Comparison of ENCODE assay signal across 16 cellular contexts in the genomic region with DNA sequence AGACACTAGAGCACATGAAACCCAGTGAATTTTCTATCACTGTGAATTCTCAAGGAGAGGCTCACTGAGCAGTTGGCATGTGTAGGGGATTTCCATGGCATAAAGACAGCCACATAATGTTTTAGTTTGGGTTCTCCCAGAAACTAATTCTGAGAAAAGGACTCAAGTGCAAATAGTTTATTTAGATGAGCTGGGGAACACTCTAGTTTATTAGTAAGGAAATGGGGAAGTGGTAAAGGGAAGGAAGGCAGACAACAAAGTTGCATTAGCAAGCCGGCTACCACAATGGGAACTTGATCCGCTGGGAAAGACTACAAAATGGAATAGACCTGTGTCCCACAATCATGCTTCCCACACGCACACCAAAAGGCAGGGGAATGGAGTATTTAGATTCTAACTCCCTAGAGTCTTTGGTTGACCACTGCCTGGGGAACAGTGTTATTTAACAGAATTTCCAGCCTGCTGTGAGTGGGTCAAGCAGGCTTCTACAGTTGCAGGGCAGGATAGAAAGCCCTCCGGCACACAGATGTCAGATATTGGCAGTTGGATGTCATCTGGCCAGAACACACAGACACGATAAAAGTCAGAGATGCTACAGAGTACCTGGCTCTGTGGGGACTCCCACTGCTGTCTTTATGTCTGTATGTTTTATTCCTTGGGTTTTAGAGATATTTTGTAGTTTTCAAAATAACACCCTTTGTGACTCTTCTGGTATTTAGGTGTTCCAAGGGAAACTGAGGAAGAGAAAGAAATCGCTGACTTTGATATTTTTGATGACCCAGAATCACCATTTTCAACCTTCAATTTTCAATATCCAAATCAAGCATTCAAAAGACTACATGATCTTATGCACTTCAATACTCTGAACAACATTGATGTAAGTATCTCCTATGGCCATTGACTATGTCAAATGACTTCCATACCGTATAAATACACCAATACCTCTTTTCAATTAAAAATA.
DNase-seq lines count a peak whose midpoint lies in the region; ATAC-seq and TF ChIP-seq lines count a peak whose summit lies in the region.
"Had no signal": no experiment of that assay in that cellular context is flagged by ENCODE, and none has a peak within 500 bp of the region (broad histone marks: within the 10 kb centered on the region; RNA-seq: fewer than 3 reads in every experiment).

No MANE protein-coding gene starts in this region.

- no peak overlapping the region for H3K27ac ChIP-seq in brain microvascular endothelial cell
- H3K27ac ChIP-seq: tibial artery had no signal

- peak; percentile 33 for DNase-seq in Ammon's horn (ENCODE audit: low spot score)
- peak; percentile 33 for DNase-seq in SKM-1 (lab: John Stamatoyannopoulos, UW; ENCODE audit: unreplicated experiment)
- peak; percentile 14 for DNase-seq in kidney tubule cell (ENCODE audit: low spot score)
- DNase-seq in brain microvascular endothelial cell = no peak
- no peak for DNase-seq in GM13977 (ENCODE audit: low spot score)
- DNase-seq in NCI-H1930 (lab: John Stamatoyannopoulos, UW) = no peak
- DNase-seq: activated CD4-positive, alpha-beta T cell treated with anti-CD3 and anti-CD28 coated beads, Interleukin-2, amount 10 ng/mL, durations not matched to agents 24 days and 14 days; anterior cingulate cortex; Caco-2; foreskin melanocyte; posterior cingulate gyrus; stimulated activated CD4-positive, alpha-beta T cell treated with anti-CD3 and anti-CD28 coated beads, Interleukin-15, amount 100 ng/mL, for 24 hours; T-cell; tibial artery had no signal

- H3K4me3 ChIP-seq in brain microvascular endothelial cell (ENCODE audit: low read depth, low read length) = no peak overlapping the region
- H3K4me3 ChIP-seq: tibial artery had no signal

- in situ Hi-C loops in brain microvascular endothelial cell (cut with HindIII; ENCODE audit: low pct_ligation_motif_present, low sequenced_read_pairs) (loop anchor here (25.0 kb wide), 2 partner anchors 367 to 492 kb away; no protein-coding TSS in a partner anchor), GM13977 (cut with MboI; ENCODE audit: low pct_unique_long_range_greater_than_20kb, low sequenced_read_pairs, unreplicated experiment) (loop anchor here (25.0 kb wide), 1 partner anchor 492 kb away; no protein-coding TSS in a partner anchor)

- H3K27me3 ChIP-seq in brain microvascular endothelial cell (replicated peaks) = no peaks in the 10 kb centered on the region
- H3K27me3 ChIP-seq: tibial artery had no signal

- H3K36me3 ChIP-seq in brain microvascular endothelial cell (replicated peaks) = no peaks in the 10 kb centered on the region
- H3K36me3 ChIP-seq: tibial artery had no signal

- peak; percentile 53 for ATAC-seq in HG02642 (IDR thresholded peaks at IDR 0.05; ENCODE audit: poor library complexity, unreplicated experiment)
- no peak for ATAC-seq in HG03442 (IDR thresholded peaks at IDR 0.05; ENCODE audit: unreplicated experiment)
- ATAC-seq: T-cell had no signal

- TF ChIP-seq CTCF in brain microvascular endothelial cell (IDR thresholded peaks at IDR 0.05; ENCODE audit: low read depth, low read length, missing control alignments) (no peak), GM13977 (IDR thresholded peaks at IDR 0.05; ENCODE audit: extremely low read depth, insufficient read depth, missing control alignments) (no peak)

Comparison
In these comparisons a context has a peak if more than half of its experiments do, and no peak if none do; other contexts are left out.
1. DNase-seq: peak in Ammon's horn (single experiment), SKM-1 (single experiment) and kidney tubule cell (single experiment); none in brain microvascular endothelial cell (single experiment), GM13977 (single experiment) and NCI-H1930 (0 of 2).